ENCODE assay signal across 21 cellular contexts in the genomic region with DNA sequence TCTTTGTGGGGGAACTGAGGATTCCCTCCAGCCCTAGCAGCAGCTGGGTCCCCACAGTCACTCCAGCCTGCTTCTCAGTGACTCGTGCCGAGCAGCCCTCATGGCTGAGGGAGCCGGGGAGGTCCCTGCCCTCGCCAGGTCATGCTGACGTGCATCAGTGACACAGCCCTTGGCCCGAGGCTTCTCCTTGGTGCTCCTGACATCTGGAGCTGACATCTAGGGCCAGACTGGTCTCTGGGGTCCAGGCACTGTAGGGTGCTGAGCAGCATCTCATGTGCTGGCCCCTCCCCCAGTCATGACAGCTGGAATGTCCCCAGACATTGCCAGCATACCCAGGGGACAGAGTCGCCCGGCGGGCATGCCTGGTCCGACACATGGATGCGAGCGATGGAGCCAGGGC. TPM values are rescaled to one million over a fixed set of nuclear protein-coding genes. Genes with fewer than 3 reads are reported as not detected.
DNase-seq lines count a peak whose midpoint lies in the region; ATAC-seq, FAIRE-seq and TF ChIP-seq lines count a peak whose summit lies in the region.
"Had no signal": no experiment of that assay in that cellular context is flagged by ENCODE, and none has a peak within 500 bp of the region (broad histone marks: within the 10 kb centered on the region; RNA-seq: fewer than 3 reads in every experiment).

No MANE protein-coding gene starts in this region.

- peak overlapping the region; percentile 54 to 78; a peak in 3 of 6 replicates for H3K27ac ChIP-seq in A549
- H3K27ac ChIP-seq in RWPE1 = peak overlapping the region; percentile 47; the same call in 1 of the 2 replicates
- H3K27ac ChIP-seq in hepatocyte = no peak overlapping the region
- H3K27ac ChIP-seq: dorsolateral prefrontal cortex, foreskin keratinocyte, KMS-11, thoracic aorta had no signal

- no peaks in the 10 kb centered on the region for H3K36me3 Mint-ChIP-seq in natural killer cell
- H3K36me3 Mint-ChIP-seq: brain had no signal

- peak overlapping the region; percentile 26 for H3K4me2 ChIP-seq in A549
- H3K4me2 ChIP-seq in hepatocyte = peak overlapping the region; percentile 71
- H3K4me2 ChIP-seq: GM23338, KMS-11 had no signal

- H3K27me3 Mint-ChIP-seq in natural killer cell (ENCODE audit: low read depth in 2 of 2) = no peaks in the 10 kb centered on the region
- H3K27me3 Mint-ChIP-seq: activated B cell treated with CpG ODN at 0.5 μM for 24 hours, brain had no signal

- H3K4me1 Mint-ChIP-seq in natural killer cell = no peaks in the 10 kb centered on the region
- H3K4me1 Mint-ChIP-seq: activated B cell treated with CpG ODN at 0.5 μM for 24 hours, brain, GM23338 had no signal

- no peak for TF ChIP-seq RAD21 in A549 (conservative IDR thresholded peaks at IDR 0.05 in 1 of 2, IDR thresholded peaks at IDR 0.05 in 1 of 2)

- H3K36me3 ChIP-seq in hepatocyte (replicated peaks; ENCODE audit: insufficient read depth, low read depth) = no peaks in the 10 kb centered on the region
- H3K36me3 ChIP-seq: thoracic aorta had no signal

- no peaks in the 10 kb centered on the region for H3K9me3 Mint-ChIP-seq in natural killer cell
- H3K9me3 Mint-ChIP-seq: activated B cell treated with CpG ODN at 0.5 μM for 24 hours, brain, GM23338 had no signal

- FAIRE-seq in A549 (lab: Jason Lieb, UNC) = no peak

- H3K79me2 ChIP-seq in hepatocyte = no peaks in the 10 kb centered on the region

- no peak for TF ChIP-seq CTCF in A549 (IDR thresholded peaks at IDR 0.05)
- TF ChIP-seq CTCF in GM10266 (IDR thresholded peaks at IDR 0.05; ENCODE audit: control insufficient read depth, insufficient read depth, low read depth, missing control alignments) = no peak
- no peak for TF ChIP-seq CTCF in RWPE1 (conservative IDR thresholded peaks at IDR 0.05; ENCODE audit: low read depth)
- TF ChIP-seq CTCF in hepatocyte (IDR thresholded peaks at IDR 0.05; ENCODE audit: poor library complexity) = no peak
- TF ChIP-seq CTCF in natural killer cell (IDR thresholded peaks at IDR 0.05) = no peak

- H3K9me2 ChIP-seq in hepatocyte (replicated peaks; ENCODE audit: insufficient read depth) = no peaks in the 10 kb centered on the region

- H3K4me3 Mint-ChIP-seq in natural killer cell = no peak overlapping the region
- H3K4me3 Mint-ChIP-seq: activated B cell treated with CpG ODN at 0.5 μM for 24 hours, brain, GM23338 had no signal

- CTCF ChIA-PET in A549 (lab: Yijun Ruan, JAX) (interaction anchor here (0.6 to 1.8 kb wide), 4 partner anchors 17 to 184 kb away, joined by 3 to 6 read pairs (median 3); no protein-coding TSS in a partner anchor), RWPE1 (lab: Yijun Ruan, JAX) (interaction anchor here (0.5 to 1.5 kb wide), 3 partner anchors 114 to 182 kb away, joined by 3 to 5 read pairs (median 3); no protein-coding TSS in a partner anchor)

- WGBS in A549 (ENCODE audit: missing lambda C conversion rate) = no CpG with 5 or more reads among the region's 12 CpGs
- WGBS in hepatocyte (ENCODE audit: low lambda C conversion rate, missing lambda C conversion rate) = 71% methylated on average over 7 of the region's 12 CpGs

- H4K20me1 ChIP-seq in hepatocyte (ENCODE audit: insufficient read depth, poor library complexity, severe bottlenecking) = no peaks in the 10 kb centered on the region

- no peaks in the 10 kb centered on the region for H3K9me3 ChIP-seq in A549
- H3K9me3 ChIP-seq in hepatocyte (ENCODE audit: low read depth) = no peaks in the 10 kb centered on the region
- H3K9me3 ChIP-seq: thoracic aorta had no signal

- no peak overlapping the region for H3K27ac Mint-ChIP-seq in natural killer cell
- H3K27ac Mint-ChIP-seq: activated B cell treated with CpG ODN at 0.5 μM for 24 hours, brain, GM23338 had no signal

- intact Hi-C loops in natural killer cell (cut with micrococcal nuclease) = no loop called here

- TF ChIP-seq POLR2A in A549 (IDR thresholded peaks at IDR 0.05; ENCODE audit: low read length) = no peak

- ATAC-seq in A549 = peak in 1 of 2 experiments; percentile 13; a peak in 2 of 6 replicates
- no peak for ATAC-seq in natural killer cell
- no peak for ATAC-seq in GM21825 (IDR thresholded peaks at IDR 0.05; ENCODE audit: unreplicated experiment)
- ATAC-seq in HG03095 (IDR thresholded peaks at IDR 0.05; ENCODE audit: unreplicated experiment) = no peak
- no peak for ATAC-seq in HG02981 (IDR thresholded peaks at IDR 0.05; ENCODE audit: unreplicated experiment)

- H3K27me3 ChIP-seq in hepatocyte = peaks cover 11% of the 10 kb centered on the region
- H3K27me3 ChIP-seq: dorsolateral prefrontal cortex had no signal

- H3K4me1 ChIP-seq in A549 (peaks cover 13% of the 10 kb centered on the region), hepatocyte (ENCODE audit: insufficient read depth) (peaks cover 2% of the 10 kb centered on the region)
- H3K4me1 ChIP-seq: foreskin keratinocyte had no signal

- DNase-seq in A549 (ENCODE audit: low read depth in 1 of 2, low spot score in 1 of 2) (no peak), GM10266 (ENCODE audit: extremely low spot score) (peak; percentile 44), RWPE1 (ENCODE audit: low spot score) (no peak), hepatocyte (ENCODE audit: low spot score) (no peak), natural killer cell (no peak)
- DNase-seq: activated B cell treated with CpG ODN at 0.5 μM for 24 hours; activated naive CD4-positive, alpha-beta T cell treated with Interleukin-2 at 50 U/mL for 16 hours; dorsolateral prefrontal cortex; foreskin keratinocyte; NCI-H1436 treated with DMSO at 0.1 percent for 48 hours; stimulated activated CD4-positive, alpha-beta T cell treated with anti-CD3 and anti-CD28 coated beads, Interleukin-2, amount 100 ng/mL, for 48 hours; stimulated activated CD8-positive, alpha-beta memory T cell treated with anti-CD3 and anti-CD28 coated beads, Interleukin-4, amount 100 ng/mL, for 48 hours had no signal

- TF ChIP-seq EP300 in A549 (IDR thresholded peaks at IDR 0.05) = no peak

- no peak overlapping the region for H2AFZ ChIP-seq in hepatocyte
- H2AFZ ChIP-seq: GM23338 had no signal

- no peak overlapping the region for H3K4me3 ChIP-seq in A549
- no peak overlapping the region for H3K4me3 ChIP-seq in hepatocyte
- H3K4me3 ChIP-seq: GM23338, lung, thoracic aorta had no signal

- POLR2A ChIA-PET in A549 (lab: Yijun Ruan, JAX) (no interaction called here), RWPE1 (lab: Yijun Ruan, JAX; ENCODE audit: low non-redundant PET) (no interaction called here)

TF ChIP-seq in A549, 52 proteins besides CTCF, POLR2A, EP300 and RAD21:
- no peak for TF ChIP-seq ZNF302 (CRISPR knock-in tag; IDR thresholded peaks at IDR 0.05)
TF ChIP-seq in A549: peak in this region for 0.

RNA-seq across cellular contexts. Expression of a gene that starts 14.4 kb away (rescaled TPM):
- polyA plus RNA-seq in A549 (2011; rRNA removed) = not detected in 2 replicates
- 0.03 TPM in 1 of 2 replicates, not detected in the other for polyA plus RNA-seq in A549 (2012; cell fraction: cytosol; rRNA removed)
- polyA plus RNA-seq in A549 (2012; cell fraction: nucleus; rRNA removed) = 0.10 TPM in 1 of 2 replicates, not detected in the other
- polyA plus RNA-seq in A549 (2017; fragmentation: RNase III; extraction: RNeasy Plus Mini Kit Qiagen cat#74134 plus additional on column Dnase treatment) = not detected in 3 replicates
- polyA minus RNA-seq in A549 (2011; rRNA and poly(A)+ RNA removed) = not detected in 2 replicates
- total RNA-seq in hepatocyte = 2.8 and 3.0 TPM in 2 replicates
- polyA plus RNA-seq in hepatocyte = 12.5 and 16.3 TPM in 2 replicates
- total RNA-seq in natural killer cell = not detected
- total RNA-seq: foreskin keratinocyte had no signal
- polyA plus RNA-seq: foreskin keratinocyte, neural cell had no signal

RNA-seq across cellular contexts. Expression of a gene that starts 55.0 kb away (rescaled TPM):
- polyA plus RNA-seq in A549 (2011; rRNA removed) = 19.2 and 29.6 TPM in 2 replicates
- 20.0 and 24.8 TPM in 2 replicates for polyA plus RNA-seq in A549 (2012; cell fraction: cytosol; rRNA removed)
- polyA plus RNA-seq in A549 (2012; cell fraction: nucleus; rRNA removed) = 90.7 and 95.7 TPM in 2 replicates
- 27.9 to 28.6 TPM (median 28.2 TPM) in 3 replicates for polyA plus RNA-seq in A549 (2017; fragmentation: RNase III; extraction: RNeasy Plus Mini Kit Qiagen cat#74134 plus additional on column Dnase treatment)
- 45.6 and 52.9 TPM in 2 replicates for polyA minus RNA-seq in A549 (2011; rRNA and poly(A)+ RNA removed)
- total RNA-seq in hepatocyte = 24.5 and 47.2 TPM in 2 replicates
- 22.2 and 27.0 TPM in 2 replicates for polyA plus RNA-seq in hepatocyte
- 100 to 1,000 TPM; 123 to 140 (median 138) TPM for total RNA-seq in natural killer cell
